Comparison of ENCODE assay signal across 8 cellular contexts in the genomic region with DNA sequence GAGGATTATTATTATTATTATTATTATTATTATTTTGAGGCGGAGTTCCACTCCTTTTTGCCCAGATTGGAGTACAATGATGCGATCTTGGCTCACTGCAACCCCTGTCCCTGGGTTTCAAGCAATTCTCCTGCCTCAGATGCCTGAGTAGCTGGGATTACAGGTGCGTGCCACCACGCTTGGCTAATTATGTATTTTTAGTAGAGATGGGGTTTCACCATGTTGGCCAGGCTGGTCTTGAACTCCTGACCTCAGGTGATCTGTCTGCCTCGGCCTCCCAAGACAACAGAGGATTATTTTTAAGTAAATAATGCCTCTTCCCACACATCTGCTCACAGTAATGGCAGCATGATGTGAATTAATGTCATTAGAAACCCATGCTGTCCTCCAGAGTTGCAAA. TPM values are rescaled to one million over a fixed set of nuclear protein-coding genes. Genes with fewer than 3 reads are reported as not detected.
DNase-seq lines count a peak whose midpoint lies in the region; ATAC-seq and TF ChIP-seq lines count a peak whose summit lies in the region.
"Not testable (repeated sequence)": the region's sequence is repeated elsewhere in the genome, so short reads cannot be mapped to it uniquely, and the experiment has no call there.

No MANE protein-coding gene starts in this region.

- not testable (repeated sequence) for H2BK15ac ChIP-seq in mesenchymal stem cell (ENCODE audit: low read depth, poor library complexity, severe bottlenecking)

- ATAC-seq in HG03432 (IDR thresholded peaks at IDR 0.05; ENCODE audit: unreplicated experiment) = peak; percentile 7
- ATAC-seq in T-helper 17 cell; stimulated activated memory B cell treated with anti-CD40 and anti-IgM and Interleukin-4, amounts not matched to agents 10 μg/mL and 1 μg/mL and 100 μg/mL, for 72 hours: not testable (repeated sequence)

- DNase-seq in GM12865 (ENCODE audit: low read depth) = peak; percentile 29
- DNase-seq in T-helper 17 cell; MCF 10A (ENCODE audit: unreplicated experiment); esophagus squamous epithelium (lab: John Stamatoyannopoulos, UW); mesenchymal stem cell; type B pancreatic cell (ENCODE audit: extremely low spot score, unreplicated experiment): not testable (repeated sequence)

- H2BK120ac ChIP-seq in mesenchymal stem cell (ENCODE audit: low read depth, low read length) = not testable (repeated sequence)

- not testable (repeated sequence) for H3K4me3 ChIP-seq in GM12865 (ENCODE audit: low read depth, low read length); esophagus squamous epithelium; mesenchymal stem cell (ENCODE audit: insufficient read depth in 1 of 2, low read depth in 1 of 2, low read length in 2 of 2)

- H3K27me3 ChIP-seq in esophagus squamous epithelium; mesenchymal stem cell (ENCODE audit: control insufficient read depth in 1 of 2, insufficient read depth in 1 of 2, low read length in 2 of 2): not testable (repeated sequence)

- H3K9me3 ChIP-seq in T-helper 17 cell (ENCODE audit: control insufficient read depth, low read length, poor library complexity, severe bottlenecking); esophagus squamous epithelium; mesenchymal stem cell (ENCODE audit: control insufficient read depth, low read length): not testable (repeated sequence)

- not testable (repeated sequence) for BruUV-seq in MCF 10A (replicated peaks; lab: Mats Ljungman, UMichigan)

- H3K4me3 Mint-ChIP-seq in T-helper 17 cell; MCF 10A (ENCODE audit: unreplicated experiment); stimulated activated memory B cell treated with anti-CD40 and anti-IgM and Interleukin-4, amounts not matched to agents 10 μg/mL and 1 μg/mL and 100 μg/mL, for 72 hours; type B pancreatic cell: not testable (repeated sequence)

- H3K9ac ChIP-seq in mesenchymal stem cell (ENCODE audit: low read length) = peak overlapping the region; percentile 29

- H3K36me3 Mint-ChIP-seq in T-helper 17 cell (ENCODE audit: low read depth); MCF 10A (ENCODE audit: insufficient read depth, unreplicated experiment); type B pancreatic cell: not testable (repeated sequence)
- peaks cover 34% of the 10 kb centered on the region for H3K36me3 Mint-ChIP-seq in stimulated activated memory B cell treated with anti-CD40 and anti-IgM and Interleukin-4, amounts not matched to agents 10 μg/mL and 1 μg/mL and 100 μg/mL, for 72 hours

- not testable (repeated sequence) for H2BK12ac ChIP-seq in mesenchymal stem cell (ENCODE audit: low read length in 2 of 2)

- H2BK5ac ChIP-seq in mesenchymal stem cell (ENCODE audit: low read depth, low read length, poor library complexity, severe bottlenecking) = not testable (repeated sequence)

- H3K27ac ChIP-seq in esophagus squamous epithelium = peak overlapping the region; percentile 41 to 74 (median 61)
- H3K27ac ChIP-seq in mesenchymal stem cell (ENCODE audit: low read length, poor library complexity, severe bottlenecking) = not testable (repeated sequence)

- not testable (repeated sequence) for H3K14ac ChIP-seq in mesenchymal stem cell (ENCODE audit: low read length in 2 of 2)

- POLR2A ChIA-PET in MCF 10A (lab: Yijun Ruan, JAX) = interaction anchor here (1.0 to 5.7 kb wide), 13 partner anchors 8 to 101 kb away, joined by 3 to 63 read pairs (median 6); a partner anchor contains a TSS

- TF ChIP-seq POLR2A in esophagus squamous epithelium (IDR thresholded peaks at IDR 0.05) = not testable (repeated sequence)

- H3K18ac ChIP-seq in mesenchymal stem cell (ENCODE audit: low read depth in 1 of 2, low read length in 2 of 2) = not testable (repeated sequence)

- not testable (repeated sequence) for H3K79me1 ChIP-seq in mesenchymal stem cell (replicated peaks; ENCODE audit: low read length, poor library complexity, severe bottlenecking)

- not testable (repeated sequence) for H3K23ac ChIP-seq in mesenchymal stem cell (ENCODE audit: low read length in 2 of 2)

- H3K27ac Mint-ChIP-seq in T-helper 17 cell (peak overlapping the region; percentile 59), MCF 10A (ENCODE audit: low read depth, unreplicated experiment) (peak overlapping the region; percentile 64), type B pancreatic cell (peak overlapping the region; percentile 96)
- H3K27ac Mint-ChIP-seq in stimulated activated memory B cell treated with anti-CD40 and anti-IgM and Interleukin-4, amounts not matched to agents 10 μg/mL and 1 μg/mL and 100 μg/mL, for 72 hours = peak overlapping the region; percentile 75

- not testable (repeated sequence) for H2AFZ ChIP-seq in mesenchymal stem cell (ENCODE audit: low read depth, low read length)

- 73 to 77% methylated on average over 5 of the region's 5 CpGs for WGBS in esophagus squamous epithelium, 2 donors
- WGBS in mesenchymal stem cell = 95% methylated on average over 4 of the region's 5 CpGs

- not testable (repeated sequence) for H2AK5ac ChIP-seq in mesenchymal stem cell (ENCODE audit: low read length, severe bottlenecking)

- peaks cover 6 to 40% (median 10%) of the 10 kb centered on the region in 3 donors for H3K4me1 ChIP-seq in esophagus squamous epithelium
- H3K4me1 ChIP-seq in mesenchymal stem cell (ENCODE audit: control insufficient read depth, insufficient read depth, low read depth, low read length) = not testable (repeated sequence)

- not testable (repeated sequence) for H3K9me3 Mint-ChIP-seq in MCF 10A (ENCODE audit: unreplicated experiment); stimulated activated memory B cell treated with anti-CD40 and anti-IgM and Interleukin-4, amounts not matched to agents 10 μg/mL and 1 μg/mL and 100 μg/mL, for 72 hours; type B pancreatic cell

- CTCF ChIA-PET in MCF 10A (lab: Yijun Ruan, JAX) = interaction anchor here (0.6 to 15.3 kb wide), 39 partner anchors 8 to 1263 kb away, joined by 3 to 588 read pairs (median 8); a partner anchor contains a TSS

- not testable (repeated sequence) for TF ChIP-seq CTCF in GM12865 (IDR thresholded peaks at IDR 0.05; ENCODE audit: insufficient read depth, low read depth, low read length, missing control alignments); MCF 10A (IDR thresholded peaks at IDR 0.05; ENCODE audit: unreplicated experiment); esophagus squamous epithelium (IDR thresholded peaks at IDR 0.05); type B pancreatic cell (conservative IDR thresholded peaks at IDR 0.05)

- not testable (repeated sequence) for H4K8ac ChIP-seq in mesenchymal stem cell (ENCODE audit: low read length)

- H3K27me3 Mint-ChIP-seq in T-helper 17 cell; MCF 10A (ENCODE audit: insufficient read depth, unreplicated experiment); stimulated activated memory B cell treated with anti-CD40 and anti-IgM and Interleukin-4, amounts not matched to agents 10 μg/mL and 1 μg/mL and 100 μg/mL, for 72 hours; type B pancreatic cell: not testable (repeated sequence)

- not testable (repeated sequence) for H3K4ac ChIP-seq in mesenchymal stem cell (ENCODE audit: low read depth in 1 of 2, low read length in 2 of 2)

- not testable (repeated sequence) for H3K36me3 ChIP-seq in esophagus squamous epithelium
- H3K36me3 ChIP-seq in mesenchymal stem cell (ENCODE audit: control insufficient read depth in 1 of 2, insufficient read depth in 2 of 2, low read depth in 1 of 2, low read length in 2 of 2) = peaks cover 6 to 43% of the 10 kb centered on the region in 2 experiments

- H3K4me2 ChIP-seq in mesenchymal stem cell (ENCODE audit: low read length, poor library complexity, severe bottlenecking) = not testable (repeated sequence)

- H4K91ac ChIP-seq in mesenchymal stem cell (ENCODE audit: low read length) = not testable (repeated sequence)

- H3K4me1 Mint-ChIP-seq in T-helper 17 cell = peaks cover 26% of the 10 kb centered on the region
- H3K4me1 Mint-ChIP-seq in MCF 10A (ENCODE audit: insufficient read depth, unreplicated experiment) = peaks cover 27% of the 10 kb centered on the region
- peaks cover 44% of the 10 kb centered on the region for H3K4me1 Mint-ChIP-seq in stimulated activated memory B cell treated with anti-CD40 and anti-IgM and Interleukin-4, amounts not matched to agents 10 μg/mL and 1 μg/mL and 100 μg/mL, for 72 hours
- H3K4me1 Mint-ChIP-seq in type B pancreatic cell (ENCODE audit: unreplicated experiment) = peaks cover 24% of the 10 kb centered on the region

- intact Hi-C loops in MCF 10A (cut with micrococcal nuclease) = loop anchor here (1.0 to 5.0 kb wide), 4 partner anchors 51 to 367 kb away; a partner anchor contains a TSS
- intact Hi-C loops in esophagus squamous epithelium (cut with DNase I) = loop anchor here (5.0 kb wide), 1 partner anchor 95 kb away; no protein-coding TSS in a partner anchor

RNA-seq across cellular contexts. Expression of a gene that starts 20.5 kb away (rescaled TPM):
- total RNA-seq in T-helper 17 cell (1 to 10 TPM; 3.8 to 4.6 TPM), MCF 10A (2022) (25.4 and 25.6 TPM in 2 replicates), esophagus squamous epithelium (1,000 to 10,000 TPM in 1 of 4 donors, 100 to 1,000 TPM in 2, 10 to 100 TPM in 1; 64.6 to 1,343 (median 285) TPM), type B pancreatic cell (ENCODE audit: low replicate concordance) (38.1 and 76.5 TPM in 2 replicates)
- 390 TPM for polyA plus RNA-seq in mesenchymal stem cell (2013, experiment 1 of 2)
- polyA plus RNA-seq in mesenchymal stem cell (2013, experiment 2 of 2) = 385 TPM

RNA-seq across cellular contexts. Expression of a gene that starts 52.0 kb away (rescaled TPM):
- 10 to 100 TPM; 20.7 to 32.3 TPM for total RNA-seq in T-helper 17 cell
- 18.9 and 29.2 TPM in 2 replicates for total RNA-seq in MCF 10A (2022)
- total RNA-seq in esophagus squamous epithelium = 10 to 100 TPM in 2 of 4 donors, 1 to 10 TPM in 2; 3.5 to 21.0 (median 7.6) TPM
- 8.3 TPM for polyA plus RNA-seq in mesenchymal stem cell (2013, experiment 1 of 2)
- polyA plus RNA-seq in mesenchymal stem cell (2013, experiment 2 of 2) = 9.1 TPM
- 5.9 and 8.4 TPM in 2 replicates for total RNA-seq in type B pancreatic cell (ENCODE audit: low replicate concordance)

RNA-seq across cellular contexts. Expression of a gene that starts 58.6 kb away (rescaled TPM):
- total RNA-seq in T-helper 17 cell = 10 to 100 TPM; 80.0 to 82.8 TPM
- total RNA-seq in MCF 10A (2022) = 55.6 and 60.2 TPM in 2 replicates
- 10 to 100 TPM; 14.9 to 33.6 (median 19.4) TPM for total RNA-seq in esophagus squamous epithelium
- polyA plus RNA-seq in mesenchymal stem cell (2013, experiment 1 of 2) = 16.2 TPM
- 18.1 TPM for polyA plus RNA-seq in mesenchymal stem cell (2013, experiment 2 of 2)
- total RNA-seq in type B pancreatic cell (ENCODE audit: low replicate concordance) = 8.1 and 9.2 TPM in 2 replicates
